10 cellular contexts compared by ENCODE assay signal in genomic region chr3:185931777-185932176, GRCh38. TPM values are rescaled to one million over a fixed set of nuclear protein-coding genes. Genes with fewer than 3 reads are reported as not detected.
DNase-seq lines count a peak whose midpoint lies in the region; ATAC-seq, FAIRE-seq and TF ChIP-seq lines count a peak whose summit lies in the region.
"Had no signal": no experiment of that assay in that cellular context is flagged by ENCODE, and none has a peak within 500 bp of the region (broad histone marks: within the 10 kb centered on the region; RNA-seq: fewer than 3 reads in every experiment).

No MANE protein-coding gene starts in this region.

- H3K27me3 ChIP-seq in iPS-20b (ENCODE audit: insufficient read depth, low read length) = no peaks in the 10 kb centered on the region
- no peaks in the 10 kb centered on the region for H3K27me3 ChIP-seq in thymus (ENCODE audit: control insufficient read depth, insufficient read depth)

- H3K4me1 ChIP-seq in iPS-20b (ENCODE audit: insufficient read depth, low read length) = peaks cover 52% of the 10 kb centered on the region
- peaks cover 29% of the 10 kb centered on the region for H3K4me1 ChIP-seq in thymus (ENCODE audit: control insufficient read depth, insufficient read depth, low read length)

- ATAC-seq in HG03139 (IDR thresholded peaks at IDR 0.05; ENCODE audit: unreplicated experiment) (no peak), left lobe of liver (no peak)

- peak overlapping the region; percentile 99 for H3K4me3 Mint-ChIP-seq in activated naive CD4-positive, alpha-beta T cell treated with anti-CD3 and anti-CD28 coated beads, Interleukin-2, amount 50 U/mL, for 24 hours
- H3K4me3 Mint-ChIP-seq in activated T-helper 1 cell treated with anti-CD3 and anti-CD28 coated beads, Interleukin-12 subunit alpha, Interleukin-12 subunit beta, Interleukin-2, Interleukin-4 antibody, amounts not matched to agents 30 ng/mL and 10 ng/mL and 1 ng/mL, durations not matched to agents 14 hours and 24 hours and 36 hours = peak overlapping the region; percentile 97

- no peak for TF ChIP-seq POLR2A in GM12892 (IDR thresholded peaks at IDR 0.05; ENCODE audit: low read depth, low read length)

- H3K36me3 ChIP-seq in iPS-20b (ENCODE audit: insufficient read depth, low read depth, low read length) (peaks cover 64% of the 10 kb centered on the region), thymus (ENCODE audit: control insufficient read depth, insufficient read depth) (peaks cover 8% of the 10 kb centered on the region)

- no peak for DNase-seq in activated naive CD4-positive, alpha-beta T cell (lab: John Stamatoyannopoulos, UW)
- no peak for DNase-seq in activated T-helper 1 cell treated with anti-CD3 and anti-CD28 coated beads, Interleukin-12 subunit alpha, Interleukin-12 subunit beta, Interleukin-2, Interleukin-4 antibody, amounts not matched to agents 30 ng/mL and 10 ng/mL and 1 ng/mL, durations not matched to agents 14 hours and 24 hours and 36 hours (ENCODE audit: low spot score)
- no peak for DNase-seq in GM12892 (ENCODE audit: insufficient read length)
- DNase-seq in left lobe of liver (ENCODE audit: low spot score) = no peak
- DNase-seq: SHP77 had no signal

- H3K27ac ChIP-seq in iPS-20b (ENCODE audit: low read length) (no peak overlapping the region), thymus (ENCODE audit: low read depth) (no peak overlapping the region)
- H3K27ac ChIP-seq: C4-2B had no signal

- peaks cover 67% of the 10 kb centered on the region for H3K4me1 Mint-ChIP-seq in activated naive CD4-positive, alpha-beta T cell treated with anti-CD3 and anti-CD28 coated beads, Interleukin-2, amount 50 U/mL, for 24 hours
- peaks cover 92% of the 10 kb centered on the region for H3K4me1 Mint-ChIP-seq in activated T-helper 1 cell treated with anti-CD3 and anti-CD28 coated beads, Interleukin-12 subunit alpha, Interleukin-12 subunit beta, Interleukin-2, Interleukin-4 antibody, amounts not matched to agents 30 ng/mL and 10 ng/mL and 1 ng/mL, durations not matched to agents 14 hours and 24 hours and 36 hours (ENCODE audit: low read depth)

- H3K36me3 Mint-ChIP-seq in activated naive CD4-positive, alpha-beta T cell treated with anti-CD3 and anti-CD28 coated beads, Interleukin-2, amount 50 U/mL, for 24 hours = peaks cover 58% of the 10 kb centered on the region
- peaks cover 75% of the 10 kb centered on the region for H3K36me3 Mint-ChIP-seq in activated T-helper 1 cell treated with anti-CD3 and anti-CD28 coated beads, Interleukin-12 subunit alpha, Interleukin-12 subunit beta, Interleukin-2, Interleukin-4 antibody, amounts not matched to agents 30 ng/mL and 10 ng/mL and 1 ng/mL, durations not matched to agents 14 hours and 24 hours and 36 hours (ENCODE audit: low read depth)

- no peaks in the 10 kb centered on the region for H3K9me3 ChIP-seq in iPS-20b (ENCODE audit: insufficient read depth, low read depth, low read length)
- H3K9me3 ChIP-seq in thymus (ENCODE audit: control insufficient read depth) = no peaks in the 10 kb centered on the region

- 23% methylated on average over 3 of the region's 3 CpGs for WGBS in thymus

- peak overlapping the region; percentile 93 for H3K27ac Mint-ChIP-seq in activated naive CD4-positive, alpha-beta T cell treated with anti-CD3 and anti-CD28 coated beads, Interleukin-2, amount 50 U/mL, for 24 hours
- H3K27ac Mint-ChIP-seq in activated T-helper 1 cell treated with anti-CD3 and anti-CD28 coated beads, Interleukin-12 subunit alpha, Interleukin-12 subunit beta, Interleukin-2, Interleukin-4 antibody, amounts not matched to agents 30 ng/mL and 10 ng/mL and 1 ng/mL, durations not matched to agents 14 hours and 24 hours and 36 hours = peak overlapping the region; percentile 56

- peak overlapping the region; percentile 88 for H3K4me3 ChIP-seq in iPS-20b (ENCODE audit: low read length)
- H3K4me3 ChIP-seq in thymus (ENCODE audit: low read length) = peak overlapping the region; percentile 36

- H3K27me3 Mint-ChIP-seq in activated naive CD4-positive, alpha-beta T cell treated with anti-CD3 and anti-CD28 coated beads, Interleukin-2, amount 50 U/mL, for 24 hours = no peaks in the 10 kb centered on the region
- H3K27me3 Mint-ChIP-seq in activated T-helper 1 cell treated with anti-CD3 and anti-CD28 coated beads, Interleukin-12 subunit alpha, Interleukin-12 subunit beta, Interleukin-2, Interleukin-4 antibody, amounts not matched to agents 30 ng/mL and 10 ng/mL and 1 ng/mL, durations not matched to agents 14 hours and 24 hours and 36 hours (ENCODE audit: insufficient read depth) = no peaks in the 10 kb centered on the region

- intact Hi-C loops in activated T-helper 1 cell treated with anti-CD3 and anti-CD28 coated beads, Interleukin-12 subunit alpha, Interleukin-12 subunit beta, Interleukin-2, Interleukin-4 antibody, amounts not matched to agents 30 ng/mL and 10 ng/mL and 1 ng/mL, durations not matched to agents 14 hours and 24 hours and 36 hours (cut with micrococcal nuclease) = loop anchor here (10.0 kb wide), 2 partner anchors 1117 to 1203 kb away; partner anchors contain the start of genes RPL39L and VPS8

- FAIRE-seq in GM12892 (lab: Jason Lieb, UNC) = no peak

- no peak overlapping the region; the same call in 1 of the 2 replicates for H3K9ac ChIP-seq in iPS-20b (ENCODE audit: low read depth, low read length)

- no peaks in the 10 kb centered on the region for H3K9me3 Mint-ChIP-seq in activated naive CD4-positive, alpha-beta T cell treated with anti-CD3 and anti-CD28 coated beads, Interleukin-2, amount 50 U/mL, for 24 hours
- no peaks in the 10 kb centered on the region for H3K9me3 Mint-ChIP-seq in activated T-helper 1 cell treated with anti-CD3 and anti-CD28 coated beads, Interleukin-12 subunit alpha, Interleukin-12 subunit beta, Interleukin-2, Interleukin-4 antibody, amounts not matched to agents 30 ng/mL and 10 ng/mL and 1 ng/mL, durations not matched to agents 14 hours and 24 hours and 36 hours

RNA-seq across cellular contexts. Expression of gene TRA2B, which starts 6.0 kb away (rescaled TPM):
- 279 and 312 TPM in 2 replicates for total RNA-seq in activated T-helper 1 cell treated with anti-CD3 and anti-CD28 coated beads, Interleukin-12 subunit alpha, Interleukin-12 subunit beta, Interleukin-2, Interleukin-4 antibody, amounts not matched to agents 30 ng/mL and 10 ng/mL and 1 ng/mL, durations not matched to agents 14 hours and 24 hours and 36 hours
- 177 TPM for polyA plus RNA-seq in thymus
- 166 TPM for polyA plus RNA-seq in GM12892 (2012; ENCODE audit: missing spikeins)
- total RNA-seq in left lobe of liver = 40.4 TPM
